In the genomic region with DNA sequence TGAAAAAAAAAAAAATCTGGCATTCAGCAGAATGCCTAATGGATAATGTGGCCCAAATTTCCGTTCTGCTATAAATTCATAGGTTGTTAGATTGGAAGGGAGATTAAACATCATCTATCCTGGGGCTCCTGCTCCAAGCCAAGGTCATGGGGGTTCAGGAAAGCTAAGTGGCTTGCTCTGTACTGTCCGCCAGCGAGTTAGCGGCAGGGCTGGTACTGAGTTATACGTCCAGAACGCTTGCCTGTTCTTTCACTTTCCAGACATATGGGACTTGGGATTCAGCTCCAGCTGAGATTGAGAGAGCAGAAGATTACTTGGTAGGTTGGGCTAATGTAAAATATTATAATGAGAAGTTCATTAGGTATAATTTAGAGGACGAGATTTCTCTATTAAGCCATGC, we compare ENCODE assay signal across 1 cellular context.
TF ChIP-seq lines count a peak whose summit lies in the region.

No MANE protein-coding gene starts in this region.

TF ChIP-seq in HepG2, 621 proteins besides CTCF, POLR2A, EP300 and RAD21:
- TF ChIP-seq, protein P1, sequence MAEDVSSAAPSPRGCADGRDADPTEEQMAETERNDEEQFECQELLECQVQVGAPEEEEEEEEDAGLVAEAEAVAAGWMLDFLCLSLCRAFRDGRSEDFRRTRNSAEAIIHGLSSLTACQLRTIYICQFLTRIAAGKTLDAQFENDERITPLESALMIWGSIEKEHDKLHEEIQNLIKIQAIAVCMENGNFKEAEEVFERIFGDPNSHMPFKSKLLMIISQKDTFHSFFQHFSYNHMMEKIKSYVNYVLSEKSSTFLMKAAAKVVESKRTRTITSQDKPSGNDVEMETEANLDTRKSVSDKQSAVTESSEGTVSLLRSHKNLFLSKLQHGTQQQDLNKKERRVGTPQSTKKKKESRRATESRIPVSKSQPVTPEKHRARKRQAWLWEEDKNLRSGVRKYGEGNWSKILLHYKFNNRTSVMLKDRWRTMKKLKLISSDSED (CRISPR knock-in tag; IDR thresholded peaks at IDR 0.05) = no peak
- TF ChIP-seq, protein P2, sequence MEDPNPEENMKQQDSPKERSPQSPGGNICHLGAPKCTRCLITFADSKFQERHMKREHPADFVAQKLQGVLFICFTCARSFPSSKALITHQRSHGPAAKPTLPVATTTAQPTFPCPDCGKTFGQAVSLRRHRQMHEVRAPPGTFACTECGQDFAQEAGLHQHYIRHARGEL (CRISPR knock-in tag; IDR thresholded peaks at IDR 0.05) = no peak
- TF ChIP-seq IRF2 (CRISPR knock-in tag; IDR thresholded peaks at IDR 0.05) (peak; percentile 15; the same call in 1 of the 2 replicates), ZNF264 (CRISPR knock-in tag; IDR thresholded peaks at IDR 0.05) (peak; percentile 61), GATAD2A (CRISPR knock-in tag; IDR thresholded peaks at IDR 0.05) (0 out of 2 replicates have a peak, but pooled peaks have one; percentile 6), THAP11 (CRISPR knock-in tag; IDR thresholded peaks at IDR 0.05) (no peak), ATF7 (IDR thresholded peaks at IDR 0.05) (no peak), ATF7 (CRISPR knock-in tag; IDR thresholded peaks at IDR 0.05) (no peak), TARDBP (CRISPR knock-in tag; IDR thresholded peaks at IDR 0.05) (0 out of 2 replicates have a peak, but pooled peaks have one; percentile 45), KMT2A (CRISPR knock-in tag; IDR thresholded peaks at IDR 0.05) (peak; percentile 64), ZNF879 (CRISPR knock-in tag; IDR thresholded peaks at IDR 0.05) (0 out of 2 replicates have a peak, but pooled peaks have one; percentile 26), ZFP37 (CRISPR knock-in tag; IDR thresholded peaks at IDR 0.05; ENCODE audit: borderline replicate concordance) (no peak)
- TF ChIP-seq, protein P3, sequence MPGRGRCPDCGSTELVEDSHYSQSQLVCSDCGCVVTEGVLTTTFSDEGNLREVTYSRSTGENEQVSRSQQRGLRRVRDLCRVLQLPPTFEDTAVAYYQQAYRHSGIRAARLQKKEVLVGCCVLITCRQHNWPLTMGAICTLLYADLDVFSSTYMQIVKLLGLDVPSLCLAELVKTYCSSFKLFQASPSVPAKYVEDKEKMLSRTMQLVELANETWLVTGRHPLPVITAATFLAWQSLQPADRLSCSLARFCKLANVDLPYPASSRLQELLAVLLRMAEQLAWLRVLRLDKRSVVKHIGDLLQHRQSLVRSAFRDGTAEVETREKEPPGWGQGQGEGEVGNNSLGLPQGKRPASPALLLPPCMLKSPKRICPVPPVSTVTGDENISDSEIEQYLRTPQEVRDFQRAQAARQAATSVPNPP (CRISPR knock-in tag; IDR thresholded peaks at IDR 0.05) = 0 out of 2 replicates have a peak, but pooled peaks have one; percentile 45
